16 cellular contexts compared by ENCODE assay signal in the genomic region with DNA sequence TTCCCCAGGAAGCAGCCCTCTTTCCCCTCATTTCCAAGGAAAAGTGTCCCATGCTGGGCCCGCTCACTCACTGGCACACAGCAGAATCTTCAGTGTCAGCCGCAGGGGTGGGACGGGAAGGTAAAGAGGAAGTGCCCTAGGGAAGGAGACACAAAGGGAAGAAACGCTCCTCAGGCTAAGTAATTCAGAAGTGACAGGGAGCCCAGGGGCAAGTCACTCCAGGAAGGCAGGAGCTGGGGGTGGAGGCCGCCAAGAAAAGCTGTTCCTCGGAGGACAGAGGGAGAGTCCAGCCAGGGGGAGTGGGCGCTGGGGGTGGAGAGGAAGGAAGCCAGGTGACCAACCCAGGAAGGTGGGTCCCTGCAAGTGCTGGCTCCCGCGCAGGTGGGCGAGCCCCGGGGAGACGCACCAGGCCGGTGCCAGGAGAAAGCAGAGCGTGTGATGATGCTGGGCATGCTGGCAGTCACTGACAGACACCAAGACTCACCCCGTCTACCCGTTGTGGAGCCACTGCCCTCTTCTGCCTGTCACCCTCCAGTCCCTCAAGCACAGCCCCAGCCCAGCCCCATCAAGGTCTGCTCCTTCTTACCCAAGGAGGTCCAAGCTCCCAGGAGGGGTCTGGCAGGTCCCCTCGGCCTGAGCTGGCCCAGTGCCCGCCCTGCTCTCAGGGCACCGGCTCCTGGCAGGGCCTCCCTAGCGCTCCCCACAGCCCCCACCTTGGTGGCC. TPM values are rescaled to one million over a fixed set of nuclear protein-coding genes. Genes with fewer than 3 reads are reported as not detected.
DNase-seq lines count a peak whose midpoint lies in the region; ATAC-seq, FAIRE-seq and TF ChIP-seq lines count a peak whose summit lies in the region.
"Had no signal": no experiment of that assay in that cellular context is flagged by ENCODE, and none has a peak within 500 bp of the region (broad histone marks: within the 10 kb centered on the region; RNA-seq: fewer than 3 reads in every experiment).

No MANE protein-coding gene starts in this region.

- no peaks in the 10 kb centered on the region for H3K9me3 Mint-ChIP-seq in activated T-cell treated with anti-CD3 and anti-CD28 coated beads, Interleukin-2, amount 50 U/mL, for 24 hours
- no peaks in the 10 kb centered on the region for H3K9me3 Mint-ChIP-seq in T-cell
- no peaks in the 10 kb centered on the region for H3K9me3 Mint-ChIP-seq in stimulated activated memory B cell treated with anti-CD40 and anti-IgM and Interleukin-4, amounts not matched to agents 10 μg/mL and 1 μg/mL and 100 μg/mL, for 72 hours
- H3K9me3 Mint-ChIP-seq: stimulated activated naive CD8-positive, alpha-beta T cell treated with anti-CD3 and anti-CD28 coated beads, Interleukin-15, amount 100 ng/mL, for 72 hours had no signal

- peak; percentile 27 for DNase-seq in activated T-cell treated with anti-CD3 and anti-CD28 coated beads, Interleukin-2, amount 50 U/mL, for 24 hours
- no peak for DNase-seq in activated T-cell treated with anti-CD3 and anti-CD28 coated beads, Interleukin-2, amount 50 U/mL, for 48 hours
- DNase-seq in T-cell (peak in 2 of 34 experiments; percentile 2 to 8), HepG2 (ENCODE audit: low spot score) (no peak), NCI-H2196 (lab: John Stamatoyannopoulos, UW; ENCODE audit: unreplicated experiment) (no peak), superior temporal gyrus (ENCODE audit: extremely low spot score) (no peak)
- DNase-seq: activated CD4-positive, alpha-beta T cell treated with anti-CD3 and anti-CD28 coated beads for 48 hours; esophagus squamous epithelium; KG1; NCI-H526; occipital lobe; small intestine had no signal

- no peaks in the 10 kb centered on the region for H3K27me3 ChIP-seq in HepG2 (ENCODE audit: control insufficient read depth in 1 of 2, insufficient read depth in 2 of 2, low read length in 2 of 2)
- H3K27me3 ChIP-seq: esophagus squamous epithelium had no signal

- H3K4me1 Mint-ChIP-seq in activated T-cell treated with anti-CD3 and anti-CD28 coated beads, Interleukin-2, amount 50 U/mL, for 24 hours (ENCODE audit: low read depth): peaks cover 45% of the 10 kb centered on the region
- H3K4me1 Mint-ChIP-seq in T-cell: peaks cover 25 to 36% (median 29%) of the 10 kb centered on the region in 3 donors
- peaks cover 50% of the 10 kb centered on the region for H3K4me1 Mint-ChIP-seq in stimulated activated memory B cell treated with anti-CD40 and anti-IgM and Interleukin-4, amounts not matched to agents 10 μg/mL and 1 μg/mL and 100 μg/mL, for 72 hours

- peaks cover 15% of the 10 kb centered on the region; the same call in 1 of the 2 replicates for H4K20me1 ChIP-seq in HepG2 (ENCODE audit: insufficient read depth, low read length)

- H2AFZ ChIP-seq in HepG2 (ENCODE audit: low read length): no peak overlapping the region

- no peak for TF ChIP-seq CTCF in HepG2 (CRISPR knock-in tag; IDR thresholded peaks at IDR 0.05)

- H3K27ac Mint-ChIP-seq in activated T-cell treated with anti-CD3 and anti-CD28 coated beads, Interleukin-2, amount 50 U/mL, for 24 hours: no peak overlapping the region
- peak overlapping the region; percentile 16 to 36 for H3K27ac Mint-ChIP-seq in T-cell
- H3K27ac Mint-ChIP-seq in stimulated activated memory B cell treated with anti-CD40 and anti-IgM and Interleukin-4, amounts not matched to agents 10 μg/mL and 1 μg/mL and 100 μg/mL, for 72 hours: peak overlapping the region; percentile 57

- H3K27ac ChIP-seq in HepG2 (ENCODE audit: extremely low read length, insufficient read depth, low read length): no peak overlapping the region

- CTCF ChIA-PET in T-cell (lab: Charles Lee) (no interaction called here), HepG2 (lab: Yijun Ruan, JAX; ENCODE audit: low intra/inter-chr PET ratio, low total read pairs) (no interaction called here)

- in situ Hi-C loops in HepG2 (cut with HindIII; ENCODE audit: extremely low pct_ligation_motif_present, low pct_unique_long_range_greater_than_20kb): no loop called here

- FAIRE-seq in HepG2 (lab: Jason Lieb, UNC): no peak
- FAIRE-seq: small intestine had no signal

- H3K9me3 ChIP-seq in HepG2 (ENCODE audit: low read length): no peaks in the 10 kb centered on the region
- H3K9me3 ChIP-seq: esophagus squamous epithelium had no signal

- no TSS peak for BruUV-seq in HepG2 (replicated peaks; lab: Mats Ljungman, UMichigan)

- peaks cover 18% of the 10 kb centered on the region for H3K36me3 Mint-ChIP-seq in activated T-cell treated with anti-CD3 and anti-CD28 coated beads, Interleukin-2, amount 50 U/mL, for 24 hours (ENCODE audit: low read depth)
- H3K36me3 Mint-ChIP-seq in T-cell: no peaks in the 10 kb centered on the region
- H3K36me3 Mint-ChIP-seq in stimulated activated memory B cell treated with anti-CD40 and anti-IgM and Interleukin-4, amounts not matched to agents 10 μg/mL and 1 μg/mL and 100 μg/mL, for 72 hours: peaks cover 9% of the 10 kb centered on the region

- no peaks in the 10 kb centered on the region for H3K4me1 ChIP-seq in HepG2 (ENCODE audit: insufficient read depth, low read length)

- H3K36me3 ChIP-seq in HepG2 (replicated peaks in 1 of 2; ENCODE audit: control insufficient read depth in 1 of 2, insufficient read depth in 2 of 2, low read length in 2 of 2): peaks cover 5 to 20% of the 10 kb centered on the region in 2 experiments; a peak in 4 of 5 replicates

- TF ChIP-seq EP300 in HepG2 (IDR thresholded peaks at IDR 0.05; ENCODE audit: low read depth in 2 of 2, low read length in 2 of 2) (no peak), HepG2 (CRISPR knock-in tag; IDR thresholded peaks at IDR 0.05; ENCODE audit: borderline replicate concordance) (no peak)

- WGBS in HepG2 (ENCODE audit: low lambda C conversion rate): 97% methylated on average over 15 of the region's 20 CpGs

- TF ChIP-seq POLR2A in HepG2 (IDR thresholded peaks at IDR 0.05; ENCODE audit: insufficient read depth in 1 of 2, low read depth in 2 of 2, low read length in 2 of 2): no peak

- H3K79me2 ChIP-seq in HepG2 (ENCODE audit: insufficient read depth, low read length): peaks cover 14% of the 10 kb centered on the region

- intact Hi-C loops in HepG2 (cut with micrococcal nuclease; ENCODE audit: unreplicated experiment): no loop called here

- H3K9ac ChIP-seq in HepG2 (ENCODE audit: insufficient read depth, low read depth, low read length): no peak overlapping the region

- no peak overlapping the region for H3K4me3 Mint-ChIP-seq in activated T-cell treated with anti-CD3 and anti-CD28 coated beads, Interleukin-2, amount 50 U/mL, for 24 hours
- peak overlapping the region in 1 of 3 donors; percentile 39 for H3K4me3 Mint-ChIP-seq in T-cell
- H3K4me3 Mint-ChIP-seq in stimulated activated memory B cell treated with anti-CD40 and anti-IgM and Interleukin-4, amounts not matched to agents 10 μg/mL and 1 μg/mL and 100 μg/mL, for 72 hours: no peak overlapping the region
- H3K4me3 Mint-ChIP-seq: stimulated activated naive CD8-positive, alpha-beta T cell treated with anti-CD3 and anti-CD28 coated beads, Interleukin-15, amount 100 ng/mL, for 72 hours had no signal

- no peaks in the 10 kb centered on the region for H3K27me3 Mint-ChIP-seq in activated T-cell treated with anti-CD3 and anti-CD28 coated beads, Interleukin-2, amount 50 U/mL, for 24 hours
- no peaks in the 10 kb centered on the region for H3K27me3 Mint-ChIP-seq in T-cell
- H3K27me3 Mint-ChIP-seq in stimulated activated memory B cell treated with anti-CD40 and anti-IgM and Interleukin-4, amounts not matched to agents 10 μg/mL and 1 μg/mL and 100 μg/mL, for 72 hours: no peaks in the 10 kb centered on the region
- H3K27me3 Mint-ChIP-seq: stimulated activated naive CD8-positive, alpha-beta T cell treated with anti-CD3 and anti-CD28 coated beads, Interleukin-15, amount 100 ng/mL, for 72 hours had no signal

- POLR2A ChIA-PET in T-cell (lab: Charles Lee) (no interaction called here), HepG2 (lab: Yijun Ruan, JAX) (no interaction called here)

- ATAC-seq in T-cell (replicated peaks in 1 of 4) (no peak), HepG2 (no peak), GM21528 (IDR thresholded peaks at IDR 0.05; ENCODE audit: low FRiP score, unreplicated experiment) (no peak)
- no peak for ATAC-seq in stimulated activated memory B cell treated with anti-CD40 and anti-IgM and Interleukin-4, amounts not matched to agents 10 μg/mL and 1 μg/mL and 100 μg/mL, for 72 hours
- ATAC-seq: stimulated activated naive CD8-positive, alpha-beta T cell treated with anti-CD3 and anti-CD28 coated beads, Interleukin-15, amount 100 ng/mL, for 72 hours had no signal

- H3K4me2 ChIP-seq in HepG2 (ENCODE audit: low read depth, low read length): no peak overlapping the region

- no peak for TF ChIP-seq RAD21 in HepG2 (CRISPR knock-in tag; IDR thresholded peaks at IDR 0.05)

- H3K4me3 ChIP-seq in HepG2 (replicated peaks in 1 of 3; ENCODE audit: insufficient read depth in 1 of 3, low read depth in 2 of 3, low read length in 3 of 3): no peak overlapping the region
- H3K4me3 ChIP-seq: esophagus squamous epithelium, lung had no signal

TF ChIP-seq in HepG2, 621 proteins besides CTCF, POLR2A, EP300 and RAD21 (continues in another document):
- peak; percentile 77 for TF ChIP-seq AGO2 (optimal IDR thresholded peaks at IDR 0.05; ENCODE audit: low read depth, low read length)
- TF ChIP-seq RCOR2 (CRISPR knock-in tag; IDR thresholded peaks at IDR 0.05): no peak

RNA-seq across cellular contexts. Expression of a gene that starts 21.7 kb away (rescaled TPM):
- total RNA-seq in T-cell (10 to 100 TPM; 44.8 to 80.2 (median 60.9) TPM), HepG2 (2016; rRNA removed; fragmentation: Illumina TruSeq; extraction: Trizol) (9.1 and 10.1 TPM in 2 replicates)
- total RNA-seq in HepG2 (2016; cell fraction: cytosol; rRNA removed; fragmentation: Illumina TruSeq; extraction: Trizol; ENCODE audit: low read depth): 19.0 and 23.2 TPM in 2 replicates
- total RNA-seq in HepG2 (2016; cell fraction: insoluble cytoplasmic fraction; rRNA removed; fragmentation: Illumina TruSeq; extraction: Trizol): 8.7 and 10.2 TPM in 2 replicates
- total RNA-seq in HepG2 (2016; cell fraction: membrane; rRNA removed; fragmentation: Illumina TruSeq; extraction: Trizol): 8.0 and 11.2 TPM in 2 replicates
- total RNA-seq in HepG2 (2016; cell fraction: nucleus; rRNA removed; fragmentation: Illumina TruSeq; extraction: Trizol): 14.9 and 20.4 TPM in 2 replicates
- 11.5 and 11.9 TPM in 2 replicates for polyA plus RNA-seq in HepG2 (2011; rRNA removed)
- 6.8 and 7.6 TPM in 2 replicates for polyA plus RNA-seq in HepG2 (2011; cell fraction: cytosol; rRNA removed)
- polyA plus RNA-seq in HepG2 (2011; cell fraction: nucleus; rRNA removed): 60.5 and 78.4 TPM in 2 replicates
- 8.7 and 10.7 TPM in 2 replicates for polyA plus RNA-seq in HepG2 (2012)
- 0.57 and 0.92 TPM in 2 replicates for polyA plus RNA-seq in HepG2 (2016; cell fraction: cytosol; fragmentation: Illumina TruSeq; extraction: Trizol; ENCODE audit: low read depth)
- 5.1 and 7.0 TPM in 2 replicates for polyA plus RNA-seq in HepG2 (2016; cell fraction: insoluble cytoplasmic fraction; fragmentation: Illumina TruSeq; extraction: Trizol; ENCODE audit: low read depth)
- 1.6 and 2.5 TPM in 2 replicates for polyA plus RNA-seq in HepG2 (2016; cell fraction: membrane; fragmentation: Illumina TruSeq; extraction: Trizol; ENCODE audit: low read depth)
- 12.4 and 16.1 TPM in 2 replicates for polyA plus RNA-seq in HepG2 (2016; cell fraction: nucleus; fragmentation: Illumina TruSeq; extraction: Trizol; ENCODE audit: insufficient read depth, low read depth)
- polyA minus RNA-seq in HepG2 (2011; rRNA and poly(A)+ RNA removed; ENCODE audit: low replicate concordance): 27.5 and 29.0 TPM in 2 replicates
- polyA minus RNA-seq in HepG2 (2011; cell fraction: cytosol; rRNA and poly(A)+ RNA removed): 10.9 and 14.4 TPM in 2 replicates
- polyA minus RNA-seq in HepG2 (2011; cell fraction: nucleus; rRNA and poly(A)+ RNA removed): 64.9 and 80.1 TPM in 2 replicates
